In genomic region chr1:120176092-120176855, GRCh38 we compare ENCODE assay signal across 8 cellular contexts. TPM values are rescaled to one million over a fixed set of nuclear protein-coding genes. Genes with fewer than 3 reads are reported as not detected.
DNase-seq lines count a peak whose midpoint lies in the region; ATAC-seq and TF ChIP-seq lines count a peak whose summit lies in the region.

TSS of gene SEC22B (minus strand) at chr1:120176520. CDS start at chr1:120176381, 139 bp downstream.

- intact Hi-C loops in activated T-helper 2 cell treated with anti-CD3 and anti-CD28 coated beads, Interferon-gamma antibody, Interleukin-2, Interleukin-4, amounts not matched to agents 10 μg/mL and 5 μg/mL and 100 μg/mL, durations not matched to agents 14 hours and 24 hours and 36 hours (cut with micrococcal nuclease) = no loop called here

- H3K36me3 ChIP-seq in H7 (replicated peaks; ENCODE audit: control insufficient read depth, insufficient read depth, low read length) (no peaks in the 10 kb centered on the region), Loucy (ENCODE audit: insufficient read depth, low read length) (no peaks in the 10 kb centered on the region), RWPE2 (ENCODE audit: low read depth) (no peaks in the 10 kb centered on the region)

- peak; percentile 86 for ATAC-seq in RWPE2 (ENCODE audit: low read depth)
- peak; percentile 99 to 100 for ATAC-seq in natural killer cell treated with Interleukin-12 subunit alpha and Interleukin-12 subunit beta and Interleukin-15 and Interleukin-18, amount 100 ng/mL, for 72 hours

- peaks cover 7% of the 10 kb centered on the region for H4K20me1 ChIP-seq in Loucy (ENCODE audit: insufficient read depth, low read length, poor library complexity, severe bottlenecking)

- H3K27ac Mint-ChIP-seq in activated T-helper 2 cell treated with anti-CD3 and anti-CD28 coated beads, Interferon-gamma antibody, Interleukin-2, Interleukin-4, amounts not matched to agents 10 μg/mL and 5 μg/mL and 100 μg/mL, durations not matched to agents 14 hours and 24 hours and 36 hours = peak within 1 kb of the TSS; percentile 93
- peak within 1 kb of the TSS; percentile 99 for H3K27ac Mint-ChIP-seq in natural killer cell treated with Interleukin-12 subunit alpha and Interleukin-12 subunit beta and Interleukin-15 and Interleukin-18, amount 100 ng/mL, for 72 hours

- H3K4me3 Mint-ChIP-seq in activated T-helper 2 cell treated with anti-CD3 and anti-CD28 coated beads, Interferon-gamma antibody, Interleukin-2, Interleukin-4, amounts not matched to agents 10 μg/mL and 5 μg/mL and 100 μg/mL, durations not matched to agents 14 hours and 24 hours and 36 hours (ENCODE audit: low read depth) = peak within 1 kb of the TSS; percentile 95
- peak within 1 kb of the TSS; percentile 99 for H3K4me3 Mint-ChIP-seq in natural killer cell treated with Interleukin-12 subunit alpha and Interleukin-12 subunit beta and Interleukin-15 and Interleukin-18, amount 100 ng/mL, for 72 hours

- no peaks in the 10 kb centered on the region for H3K4me1 ChIP-seq in Loucy (ENCODE audit: insufficient read depth, low read length, poor library complexity, severe bottlenecking)
- peaks cover 8% of the 10 kb centered on the region for H3K4me1 ChIP-seq in RWPE2 (ENCODE audit: insufficient read depth, poor library complexity, severe bottlenecking)

- H3K4me3 ChIP-seq in H7 (ENCODE audit: insufficient read depth, low read depth, low read length) (peak within 1 kb of the TSS; percentile 97), Loucy (ENCODE audit: low read length, poor library complexity, severe bottlenecking) (peak within 1 kb of the TSS; percentile 98), RWPE2 (ENCODE audit: severe bottlenecking) (peak within 1 kb of the TSS; percentile 82), fibroblast of pulmonary artery (replicated peaks; ENCODE audit: low read depth, low read length) (peak within 1 kb of the TSS; percentile 81)

- H3K9me3 ChIP-seq in Loucy (ENCODE audit: insufficient read depth, low read depth, low read length) (no peaks in the 10 kb centered on the region), RWPE2 (ENCODE audit: severe bottlenecking) (no peaks in the 10 kb centered on the region)

- H3K27ac ChIP-seq in RWPE2 (ENCODE audit: poor library complexity, severe bottlenecking) = peak within 1 kb of the TSS; percentile 69

- no peaks in the 10 kb centered on the region for H3K27me3 Mint-ChIP-seq in activated T-helper 2 cell treated with anti-CD3 and anti-CD28 coated beads, Interferon-gamma antibody, Interleukin-2, Interleukin-4, amounts not matched to agents 10 μg/mL and 5 μg/mL and 100 μg/mL, durations not matched to agents 14 hours and 24 hours and 36 hours (ENCODE audit: low read depth)
- H3K27me3 Mint-ChIP-seq in natural killer cell treated with Interleukin-12 subunit alpha and Interleukin-12 subunit beta and Interleukin-15 and Interleukin-18, amount 100 ng/mL, for 72 hours = peaks cover 0 to 4% of the 10 kb centered on the region in 2 donors

- H2AFZ ChIP-seq in Loucy (ENCODE audit: low read length) = peak within 1 kb of the TSS; percentile 100

- DNase-seq in ELF-1 (ENCODE audit: low read depth, low spot score) = peak; percentile 96
- peak; percentile 84 for DNase-seq in H7
- DNase-seq in RWPE2 (ENCODE audit: low spot score) = peak; percentile 83
- DNase-seq in activated T-helper 2 cell treated with anti-CD3 and anti-CD28 coated beads, Interferon-gamma antibody, Interleukin-2, Interleukin-4, amounts not matched to agents 10 μg/mL and 5 μg/mL and 100 μg/mL, durations not matched to agents 14 hours and 24 hours and 36 hours (ENCODE audit: low spot score) = peak; percentile 87
- peak; percentile 97 for DNase-seq in fibroblast of pulmonary artery (ENCODE audit: low read depth)
- DNase-seq in natural killer cell treated with Interleukin-12 subunit alpha and Interleukin-12 subunit beta and Interleukin-15 and Interleukin-18, amount 100 ng/mL, for 72 hours (ENCODE audit: low spot score) = peak; percentile 91
- peak; percentile 88 for DNase-seq in stimulated activated naive CD4-positive, alpha-beta T cell treated with Interleukin-2 at 50 U/mL for 16 hours (lab: John Stamatoyannopoulos, UW)

- H3K4me1 Mint-ChIP-seq in activated T-helper 2 cell treated with anti-CD3 and anti-CD28 coated beads, Interferon-gamma antibody, Interleukin-2, Interleukin-4, amounts not matched to agents 10 μg/mL and 5 μg/mL and 100 μg/mL, durations not matched to agents 14 hours and 24 hours and 36 hours (ENCODE audit: low read depth) = no peaks in the 10 kb centered on the region
- peaks cover 4 to 6% of the 10 kb centered on the region in 2 donors for H3K4me1 Mint-ChIP-seq in natural killer cell treated with Interleukin-12 subunit alpha and Interleukin-12 subunit beta and Interleukin-15 and Interleukin-18, amount 100 ng/mL, for 72 hours (ENCODE audit: low read depth in 2 of 2)

- no peaks in the 10 kb centered on the region for H3F3A ChIP-seq in Loucy (ENCODE audit: low read depth)

- H3K4me2 ChIP-seq in Loucy (ENCODE audit: low read depth, low read length, poor library complexity, severe bottlenecking) = peak within 1 kb of the TSS; percentile 93

- H3K27me3 ChIP-seq in H7 (ENCODE audit: control insufficient read depth, insufficient read depth, low read length) = no peaks in the 10 kb centered on the region
- H3K27me3 ChIP-seq in Loucy (ENCODE audit: insufficient read depth, low read length, poor library complexity, severe bottlenecking) = peaks cover 15% of the 10 kb centered on the region
- H3K27me3 ChIP-seq in RWPE2 (ENCODE audit: insufficient read depth, poor library complexity, severe bottlenecking) = no peaks in the 10 kb centered on the region

- no peak for TF ChIP-seq CTCF in Loucy (conservative IDR thresholded peaks at IDR 0.05; ENCODE audit: low read length)
- TF ChIP-seq CTCF in RWPE2 (IDR thresholded peaks at IDR 0.05; ENCODE audit: poor library complexity, severe bottlenecking) = no peak
- TF ChIP-seq CTCF in fibroblast of pulmonary artery (IDR thresholded peaks at IDR 0.05; ENCODE audit: low read length, missing control alignments) = no peak

- H3K9ac ChIP-seq in Loucy (ENCODE audit: low read depth, low read length, poor library complexity, severe bottlenecking) = peak within 1 kb of the TSS; percentile 96

- no peaks in the 10 kb centered on the region for H3K9me2 ChIP-seq in Loucy (replicated peaks; ENCODE audit: low read depth, low read length)

- H3K9me3 Mint-ChIP-seq in activated T-helper 2 cell treated with anti-CD3 and anti-CD28 coated beads, Interferon-gamma antibody, Interleukin-2, Interleukin-4, amounts not matched to agents 10 μg/mL and 5 μg/mL and 100 μg/mL, durations not matched to agents 14 hours and 24 hours and 36 hours = no peaks in the 10 kb centered on the region
- no peaks in the 10 kb centered on the region for H3K9me3 Mint-ChIP-seq in natural killer cell treated with Interleukin-12 subunit alpha and Interleukin-12 subunit beta and Interleukin-15 and Interleukin-18, amount 100 ng/mL, for 72 hours

- peaks cover 8% of the 10 kb centered on the region for H3K36me3 Mint-ChIP-seq in activated T-helper 2 cell treated with anti-CD3 and anti-CD28 coated beads, Interferon-gamma antibody, Interleukin-2, Interleukin-4, amounts not matched to agents 10 μg/mL and 5 μg/mL and 100 μg/mL, durations not matched to agents 14 hours and 24 hours and 36 hours (ENCODE audit: low read depth)
- H3K36me3 Mint-ChIP-seq in natural killer cell treated with Interleukin-12 subunit alpha and Interleukin-12 subunit beta and Interleukin-15 and Interleukin-18, amount 100 ng/mL, for 72 hours = peaks cover 8% of the 10 kb centered on the region

- peaks cover 14% of the 10 kb centered on the region for H3K79me2 ChIP-seq in Loucy (ENCODE audit: insufficient read depth, low read length)

RNA-seq across cellular contexts. Expression of gene SEC22B, which starts in this region (rescaled TPM):
- 17.8 and 19.0 TPM in 2 replicates for total RNA-seq in H7 (2014; rRNA removed; shearing (Covaris generic))
- 19.1 and 21.8 TPM in 2 replicates for total RNA-seq in activated T-helper 2 cell treated with anti-CD3 and anti-CD28 coated beads, Interferon-gamma antibody, Interleukin-2, Interleukin-4, amounts not matched to agents 10 μg/mL and 5 μg/mL and 100 μg/mL, durations not matched to agents 14 hours and 24 hours and 36 hours
- 10 to 100 TPM; 23.9 to 29.7 TPM for total RNA-seq in natural killer cell treated with Interleukin-12 subunit alpha and Interleukin-12 subunit beta and Interleukin-15 and Interleukin-18, amount 100 ng/mL, for 72 hours

Comparison
In these comparisons a context has a peak if more than half of its experiments do, and no peak if none do; other contexts are left out.
1. Peak in every context shown above with its lines: DNase-seq, ATAC-seq, H3K4me3 ChIP-seq and H3K27ac ChIP-seq.